8 cellular contexts compared by ENCODE assay signal in the genomic region with DNA sequence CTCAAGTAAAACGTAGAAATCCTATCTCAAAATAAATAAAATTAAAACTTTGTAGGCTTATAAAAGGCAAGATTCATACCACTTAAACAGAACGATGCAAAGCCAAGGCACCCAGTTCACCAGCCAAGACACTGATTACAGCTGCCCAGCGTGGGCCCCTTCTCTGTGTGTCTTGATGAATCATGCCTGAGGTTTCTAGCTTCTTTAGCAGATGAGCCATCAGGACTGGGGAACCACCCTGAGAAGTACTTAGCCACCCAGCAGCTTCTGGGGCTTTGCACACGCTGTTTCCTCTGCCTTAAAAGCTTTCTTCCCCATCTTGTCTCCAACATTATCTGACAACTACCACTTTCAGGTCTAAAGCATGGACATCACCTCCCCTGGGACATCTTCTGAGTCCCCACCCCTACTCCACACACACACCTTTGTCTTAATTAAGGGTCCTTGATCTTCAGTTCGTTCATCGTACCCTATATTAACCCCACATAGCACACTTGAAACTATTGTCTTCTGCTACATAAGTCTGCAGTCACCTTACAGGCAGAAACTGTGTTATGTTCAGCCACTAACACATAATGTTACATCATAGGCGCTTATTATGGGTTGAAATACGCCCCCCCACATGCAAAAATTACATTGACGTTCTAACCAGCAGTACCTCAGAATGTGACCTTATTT. TPM values are rescaled to one million over a fixed set of nuclear protein-coding genes. Genes with fewer than 3 reads are reported as not detected.
DNase-seq lines count a peak whose midpoint lies in the region; ATAC-seq, FAIRE-seq and TF ChIP-seq lines count a peak whose summit lies in the region.

No MANE protein-coding gene starts in this region.

- peak overlapping the region; percentile 35 for H3K4me3 Mint-ChIP-seq in activated CD8-positive, alpha-beta T cell treated with anti-CD3 and anti-CD28 coated beads, Interleukin-2, amount 10 ng/mL, durations not matched to agents 7 days and 5 days

- H3K9me3 ChIP-seq in Karpas-422 (ENCODE audit: low read length) = no peaks in the 10 kb centered on the region
- no peaks in the 10 kb centered on the region for H3K9me3 ChIP-seq in upper lobe of right lung

- ATAC-seq in activated CD8-positive, alpha-beta T cell treated with anti-CD3 and anti-CD28 coated beads, Interleukin-2, amount 10 ng/mL, durations not matched to agents 7 days and 5 days = peak; percentile 99
- ATAC-seq in upper lobe of right lung (peak; percentile 57), Right ventricle myocardium inferior (no peak)

- no peaks in the 10 kb centered on the region for H3K9me3 Mint-ChIP-seq in activated CD8-positive, alpha-beta T cell treated with anti-CD3 and anti-CD28 coated beads, Interleukin-2, amount 10 ng/mL, durations not matched to agents 7 days and 5 days (ENCODE audit: insufficient read depth)

- H3K4me1 Mint-ChIP-seq in activated CD8-positive, alpha-beta T cell treated with anti-CD3 and anti-CD28 coated beads, Interleukin-2, amount 10 ng/mL, durations not matched to agents 7 days and 5 days (ENCODE audit: low read depth) = peaks cover 42% of the 10 kb centered on the region

- DNase-seq in 8988T = peak; percentile 56
- DNase-seq in GM19239 (ENCODE audit: insufficient read length, low spot score) = no peak
- peak; percentile 78 for DNase-seq in Karpas-422
- DNase-seq in activated CD8-positive, alpha-beta T cell treated with anti-CD3 and anti-CD28 coated beads, Interleukin-2, amount 10 ng/mL, durations not matched to agents 7 days and 5 days = peak; percentile 77
- DNase-seq in glomerular visceral epithelial cell (ENCODE audit: extremely low spot score) = peak; percentile 87
- no peak for DNase-seq in upper lobe of right lung
- DNase-seq in SHP77 (lab: John Stamatoyannopoulos, UW) = no peak
- no peak for DNase-seq in Right ventricle myocardium inferior (ENCODE audit: missing footprints)

- intact Hi-C loops in upper lobe of right lung (cut with DNase I) (no loop called here), Right ventricle myocardium inferior (cut with DNase I) (no loop called here)

- no peaks in the 10 kb centered on the region for H3K36me3 Mint-ChIP-seq in activated CD8-positive, alpha-beta T cell treated with anti-CD3 and anti-CD28 coated beads, Interleukin-2, amount 10 ng/mL, durations not matched to agents 7 days and 5 days (ENCODE audit: low read depth)

- H3K4me1 ChIP-seq in Karpas-422 (ENCODE audit: low read length) (peaks cover 8% of the 10 kb centered on the region; the same call in 1 of the 2 replicates), upper lobe of right lung (no peaks in the 10 kb centered on the region)

- peaks cover 3% of the 10 kb centered on the region for H3K27me3 Mint-ChIP-seq in activated CD8-positive, alpha-beta T cell treated with anti-CD3 and anti-CD28 coated beads, Interleukin-2, amount 10 ng/mL, durations not matched to agents 7 days and 5 days (ENCODE audit: low read depth)

- TF ChIP-seq CTCF in upper lobe of right lung (IDR thresholded peaks at IDR 0.05) = no peak

- H2AFZ ChIP-seq in Karpas-422 (ENCODE audit: low read length) = peak overlapping the region; percentile 2; the same call in 1 of the 2 replicates

- H3K4me2 ChIP-seq in Karpas-422 (ENCODE audit: low read depth, low read length, poor library complexity, severe bottlenecking) = no peak overlapping the region

- H3K27me3 ChIP-seq in Karpas-422 (ENCODE audit: low read length) (peaks cover 3% of the 10 kb centered on the region; the same call in 1 of the 2 replicates), upper lobe of right lung (no peaks in the 10 kb centered on the region)

- no peak overlapping the region for H3K27ac ChIP-seq in Karpas-422 (ENCODE audit: low read length)
- H3K27ac ChIP-seq in upper lobe of right lung = no peak overlapping the region

- peak overlapping the region; percentile 92 for H3K27ac Mint-ChIP-seq in activated CD8-positive, alpha-beta T cell treated with anti-CD3 and anti-CD28 coated beads, Interleukin-2, amount 10 ng/mL, durations not matched to agents 7 days and 5 days

- no peaks in the 10 kb centered on the region for H3K9me2 ChIP-seq in Karpas-422 (replicated peaks; ENCODE audit: insufficient read depth, low read length)

- peak; percentile 62 for FAIRE-seq in GM19239 (lab: Jason Lieb, UNC)

- POLR2A ChIA-PET in activated CD8-positive, alpha-beta T cell treated with anti-CD3 and anti-CD28 coated beads, Interleukin-2, amount 10 ng/mL, durations not matched to agents 7 days and 5 days (lab: Charles Lee) = interaction anchor here (0.6 to 3.7 kb wide), 3 partner anchors 9 to 20 kb away, joined by 3 to 46 read pairs (median 12); partner anchors contain the start of genes BTG4 and LAYN

- no peaks in the 10 kb centered on the region for H3K79me2 ChIP-seq in Karpas-422 (ENCODE audit: low read length)

- CTCF ChIA-PET in activated CD8-positive, alpha-beta T cell treated with anti-CD3 and anti-CD28 coated beads, Interleukin-2, amount 10 ng/mL, durations not matched to agents 7 days and 5 days (lab: Charles Lee) = interaction anchor here (0.8 to 3.2 kb wide), 10 partner anchors 8 to 582 kb away, joined by 3 to 12 read pairs (median 4); partner anchors contain the start of gene LAYN

- H3K36me3 ChIP-seq in Karpas-422 (ENCODE audit: insufficient read depth, low read length) (no peaks in the 10 kb centered on the region), upper lobe of right lung (no peaks in the 10 kb centered on the region)

- no peak overlapping the region for H3K4me3 ChIP-seq in Karpas-422 (ENCODE audit: low read length)
- H3K4me3 ChIP-seq in upper lobe of right lung = no peak overlapping the region

- H4K20me1 ChIP-seq in Karpas-422 (ENCODE audit: insufficient read depth, low read depth, low read length) = no peaks in the 10 kb centered on the region

- no peak overlapping the region for H3K9ac ChIP-seq in Karpas-422 (ENCODE audit: low read length)

RNA-seq across cellular contexts. Expression of gene LAYN, which starts 8.7 kb away (rescaled TPM):
- not detected in 2 replicates for total RNA-seq in Karpas-422 (2014; rRNA removed; shearing (Covaris generic); ENCODE audit: low replicate concordance)
- 10 to 100 TPM; 11.1 to 12.8 TPM for total RNA-seq in activated CD8-positive, alpha-beta T cell treated with anti-CD3 and anti-CD28 coated beads, Interleukin-2, amount 10 ng/mL, durations not matched to agents 7 days and 5 days
- total RNA-seq in upper lobe of right lung (17.5 TPM), Right ventricle myocardium inferior (3.7 TPM)

RNA-seq across cellular contexts. Expression of gene HOATZ, which starts 17.2 kb away (rescaled TPM):
- not detected in 2 replicates for total RNA-seq in Karpas-422 (2014; rRNA removed; shearing (Covaris generic); ENCODE audit: low replicate concordance)
- total RNA-seq in activated CD8-positive, alpha-beta T cell treated with anti-CD3 and anti-CD28 coated beads, Interleukin-2, amount 10 ng/mL, durations not matched to agents 7 days and 5 days = under 1 TPM in 1 of 2 experiments, not detected in 1; 0.37 TPM
- not detected for total RNA-seq in upper lobe of right lung
- not detected for total RNA-seq in Right ventricle myocardium inferior

RNA-seq across cellular contexts. Expression of gene BTG4, which starts 19.6 kb away (rescaled TPM):
- not detected in 2 replicates for total RNA-seq in Karpas-422 (2014; rRNA removed; shearing (Covaris generic); ENCODE audit: low replicate concordance)
- total RNA-seq in activated CD8-positive, alpha-beta T cell treated with anti-CD3 and anti-CD28 coated beads, Interleukin-2, amount 10 ng/mL, durations not matched to agents 7 days and 5 days = not detected
- not detected for total RNA-seq in upper lobe of right lung
- not detected for total RNA-seq in Right ventricle myocardium inferior

Comparison
In these comparisons a context has a peak if more than half of its experiments do, and no peak if none do; other contexts are left out.
1. DNase-seq: peak in 8988T (single experiment), Karpas-422 (single experiment), activated CD8-positive, alpha-beta T cell treated with anti-CD3 and anti-CD28 coated beads, Interleukin-2, amount 10 ng/mL, durations not matched to agents 7 days and 5 days (single experiment) and glomerular visceral epithelial cell (single experiment); none in GM19239 (single experiment), upper lobe of right lung (single experiment), SHP77 (0 of 2) and Right ventricle myocardium inferior (single experiment).